Comparison of ENCODE assay signal across 20 cellular contexts in genomic region chr3:133246119-133246518, GRCh38.
DNase-seq lines count a peak whose midpoint lies in the region; ATAC-seq and TF ChIP-seq lines count a peak whose summit lies in the region.
"Had no signal": no experiment of that assay in that cellular context is flagged by ENCODE, and none has a peak within 500 bp of the region (broad histone marks: within the 10 kb centered on the region; RNA-seq: fewer than 3 reads in every experiment).

No MANE protein-coding gene starts in this region.

- intact Hi-C loops in Right ventricle myocardium superior (cut with DNase I) (no loop called here), left ventricle myocardium inferior (cut with micrococcal nuclease) (no loop called here), adrenal gland (cut with DNase I) (no loop called here), left cardiac atrium (cut with DNase I) (no loop called here)

- H3K4me3 ChIP-seq in left ventricle myocardium inferior (no peak overlapping the region), adrenal gland (no peak overlapping the region)
- H3K4me3 ChIP-seq: GM23248, Peyer's patch, SJSA1 had no signal

- H3K27ac ChIP-seq in left ventricle myocardium inferior (replicated peaks) (no peak overlapping the region), adrenal gland (peak overlapping the region in 1 of 5 donors; percentile 19)
- H3K27ac ChIP-seq: GM23248, Peyer's patch, SJSA1 had no signal

- ATAC-seq in Right ventricle myocardium superior (ENCODE audit: poor library complexity) (peak; percentile 71), left cardiac atrium (peak; percentile 76 to 84), GM19035 (IDR thresholded peaks at IDR 0.05; ENCODE audit: unreplicated experiment) (no peak), GM19324 (IDR thresholded peaks at IDR 0.05; ENCODE audit: low FRiP score, unreplicated experiment) (no peak)

- DNase-seq in Right ventricle myocardium superior (no peak), left ventricle myocardium inferior (no peak), adrenal gland (peak; percentile 27 to 86 (median 77)), left cardiac atrium (peak; percentile 76), activated gamma-delta T cell (lab: John Stamatoyannopoulos, UW) (no peak)
- no peak for DNase-seq in NK-92 treated with Interleukin-12 subunit alpha and Interleukin-12 subunit beta, amount 100 ng/mL, for 24 hours (lab: John Stamatoyannopoulos, UW)
- DNase-seq: DMS79 treated with DMSO at 0.1 percent for 48 hours, GM23248, H9, HFFc6, NCI-H1105, NCI-H146, NCI-H2029, NCI-H2227 treated with DMSO at 0.1 percent for 48 hours, NCI-H510A treated with DMSO at 0.1 percent for 48 hours, NCI-H748 treated with DMSO at 0.1 percent for 48 hours, Peyer's patch had no signal

- H3K4me1 ChIP-seq in left ventricle myocardium inferior = peaks cover 23% of the 10 kb centered on the region
- H3K4me1 ChIP-seq in adrenal gland (replicated peaks in 1 of 2) = no peaks in the 10 kb centered on the region
- H3K4me1 ChIP-seq: Peyer's patch, SJSA1 had no signal

- H3K27me3 ChIP-seq in left ventricle myocardium inferior (ENCODE audit: low read depth) = no peaks in the 10 kb centered on the region
- H3K27me3 ChIP-seq in adrenal gland = no peaks in the 10 kb centered on the region
- H3K27me3 ChIP-seq: Peyer's patch, SJSA1 had no signal

- WGBS in adrenal gland, 4 donors = 90 to 100% (median 94%) methylated on average over 1 of the region's 1 CpG

- no peak for TF ChIP-seq CTCF in left ventricle myocardium inferior (IDR thresholded peaks at IDR 0.05; ENCODE audit: borderline replicate concordance)
- no peak for TF ChIP-seq CTCF in adrenal gland (IDR thresholded peaks at IDR 0.05)

- no peaks in the 10 kb centered on the region for H3K36me3 ChIP-seq in left ventricle myocardium inferior
- no peaks in the 10 kb centered on the region for H3K36me3 ChIP-seq in adrenal gland (replicated peaks in 1 of 2)
- H3K36me3 ChIP-seq: Peyer's patch, SJSA1 had no signal

- no peak for TF ChIP-seq POLR2A in adrenal gland (IDR thresholded peaks at IDR 0.05)

- no peaks in the 10 kb centered on the region for H3K9me3 ChIP-seq in left ventricle myocardium inferior (replicated peaks)
- H3K9me3 ChIP-seq in adrenal gland (replicated peaks in 1 of 3) = no peaks in the 10 kb centered on the region
- H3K9me3 ChIP-seq: Peyer's patch, SJSA1 had no signal

Comparison
In these comparisons a context has a peak if more than half of its experiments do, and no peak if none do; other contexts are left out.
1. DNase-seq: peak in adrenal gland (7 of 7) and left cardiac atrium (single experiment); none in Right ventricle myocardium superior (single experiment), left ventricle myocardium inferior (single experiment), activated gamma-delta T cell (single experiment) and NK-92 treated with Interleukin-12 subunit alpha and Interleukin-12 subunit beta, amount 100 ng/mL, for 24 hours (single experiment).
2. ATAC-seq: peak in Right ventricle myocardium superior (single experiment) and left cardiac atrium (2 of 2); none in GM19035 (single experiment) and GM19324 (single experiment).